ENCODE assay signal across 9 cellular contexts in genomic region chr19:19192910-19193423, GRCh38. TPM values are rescaled to one million over a fixed set of nuclear protein-coding genes. Genes with fewer than 3 reads are reported as not detected.
DNase-seq lines count a peak whose midpoint lies in the region; ATAC-seq and TF ChIP-seq lines count a peak whose summit lies in the region.
"Had no signal": no experiment of that assay in that cellular context is flagged by ENCODE, and none has a peak within 500 bp of the region (broad histone marks: within the 10 kb centered on the region; RNA-seq: fewer than 3 reads in every experiment).

No MANE protein-coding gene starts in this region.

- H3K4me1 Mint-ChIP-seq in endodermal cell, result peaks cover 8% of the 10 kb centered on the region

- no peaks in the 10 kb centered on the region for H3K9me2 ChIP-seq in OCI-LY1 (ENCODE audit: low read depth, low read length)

- H3K36me3 Mint-ChIP-seq in endodermal cell (ENCODE audit: low read depth), result peaks cover 27% of the 10 kb centered on the region

- H3F3A ChIP-seq in OCI-LY1 (ENCODE audit: insufficient read depth, low read length), result no peaks in the 10 kb centered on the region

- no peak overlapping the region for H2AFZ ChIP-seq in OCI-LY1 (ENCODE audit: low read length)
- peak overlapping the region; percentile 98 for H2AFZ ChIP-seq in osteoblast (ENCODE audit: low read length)

- peak overlapping the region; percentile 96 for H3K4me3 Mint-ChIP-seq in endodermal cell

- H3K36me3 ChIP-seq in OCI-LY1 (ENCODE audit: insufficient read depth, low read length) (peaks cover 26% of the 10 kb centered on the region), endodermal cell (ENCODE audit: control insufficient read depth, insufficient read depth, low read length) (peaks cover 8% of the 10 kb centered on the region), osteoblast (ENCODE audit: insufficient read depth, low read length) (peaks cover 6% of the 10 kb centered on the region)

- no peaks in the 10 kb centered on the region for H4K20me1 ChIP-seq in OCI-LY1 (ENCODE audit: insufficient read depth, low read length)
- H4K20me1 ChIP-seq in osteoblast (ENCODE audit: insufficient read depth, low read length), result peaks cover 9% of the 10 kb centered on the region

- H3K4me2 ChIP-seq in OCI-LY1 (ENCODE audit: low read length), result peak overlapping the region; percentile 61
- H3K4me2 ChIP-seq in osteoblast (ENCODE audit: insufficient read depth, low read length), result peak overlapping the region; percentile 98

- H3K27me3 ChIP-seq in OCI-LY1 (ENCODE audit: insufficient read depth, low read length) (no peaks in the 10 kb centered on the region), endodermal cell (ENCODE audit: control insufficient read depth, insufficient read depth, low read length, poor library complexity, severe bottlenecking) (no peaks in the 10 kb centered on the region), osteoblast (ENCODE audit: insufficient read depth, low read length) (no peaks in the 10 kb centered on the region)

- H3K27me3 Mint-ChIP-seq in endodermal cell (ENCODE audit: insufficient read depth), result no peaks in the 10 kb centered on the region

- H3K27ac Mint-ChIP-seq in endodermal cell, result peak overlapping the region; percentile 92

- H3K9me3 Mint-ChIP-seq in endodermal cell, result no peaks in the 10 kb centered on the region

- 7 to 11% methylated on average over 19 to 22 of the region's 22 CpGs for WGBS in endodermal cell (ENCODE audit: insufficient coverage in 1 of 2, insufficient read length in 1 of 2), 2 experiments

- DNase-seq in endodermal cell, result no peak
- DNase-seq in osteoblast (ENCODE audit: insufficient read length, low spot score, missing footprints), result peak; percentile 91
- DNase-seq in midbrain (lab: John Stamatoyannopoulos, UW), result no peak
- no peak for DNase-seq in GDM1 (lab: John Stamatoyannopoulos, UW)
- DNase-seq in NCI-H2171 (lab: John Stamatoyannopoulos, UW), result no peak

- TF ChIP-seq CTCF in OCI-LY1 (IDR thresholded peaks at IDR 0.05; ENCODE audit: low read length) (no peak), endodermal cell (conservative IDR thresholded peaks at IDR 0.05) (no peak), osteoblast (IDR thresholded peaks at IDR 0.05; ENCODE audit: extremely low read depth, low read depth, low read length) (no peak)

- ATAC-seq in GM18511 (IDR thresholded peaks at IDR 0.05; ENCODE audit: unreplicated experiment), result peak; percentile 8
- no peak for ATAC-seq in GM18502 (IDR thresholded peaks at IDR 0.05; ENCODE audit: poor library complexity, unreplicated experiment)

- H3K9ac ChIP-seq in OCI-LY1 (ENCODE audit: low read length) (peak overlapping the region; percentile 81), endodermal cell (ENCODE audit: extremely low read depth, low read length, poor library complexity, severe bottlenecking) (peak overlapping the region; percentile 91)

- H3K4me3 ChIP-seq in OCI-LY1 (ENCODE audit: low read depth, low read length, poor library complexity, severe bottlenecking) (peak overlapping the region; percentile 85), endodermal cell (ENCODE audit: low read length) (peak overlapping the region; percentile 99), osteoblast (ENCODE audit: insufficient read depth, low read length) (peak overlapping the region; percentile 91)

- H3K27ac ChIP-seq in OCI-LY1 (ENCODE audit: low read depth, low read length, poor library complexity, severe bottlenecking) (peak overlapping the region; percentile 52), endodermal cell (ENCODE audit: low read depth, low read length) (peak overlapping the region; percentile 44), osteoblast (ENCODE audit: low read depth, low read length) (peak overlapping the region; percentile 82)

- H3K4me1 ChIP-seq in OCI-LY1 (ENCODE audit: insufficient read depth, low read length, severe bottlenecking), result peaks cover 31% of the 10 kb centered on the region
- H3K4me1 ChIP-seq in endodermal cell (ENCODE audit: control insufficient read depth, insufficient read depth, low read length), result no peaks in the 10 kb centered on the region
- peaks cover 20% of the 10 kb centered on the region for H3K4me1 ChIP-seq in osteoblast (ENCODE audit: insufficient read depth, low read length)

- H3K9me3 ChIP-seq in OCI-LY1 (ENCODE audit: low read length) (no peaks in the 10 kb centered on the region), endodermal cell (ENCODE audit: control insufficient read depth, low read length) (no peaks in the 10 kb centered on the region), osteoblast (ENCODE audit: low read depth, low read length) (no peaks in the 10 kb centered on the region)

- H3K79me2 ChIP-seq in OCI-LY1 (ENCODE audit: insufficient read depth, low read length) (peaks cover 16% of the 10 kb centered on the region; the same call in 1 of the 2 replicates), osteoblast (ENCODE audit: insufficient read depth, low read length) (peaks cover 48% of the 10 kb centered on the region)

RNA-seq across cellular contexts. Expression of gene RFXANK, which starts 0.9 kb away (rescaled TPM):
- 100 to 1,000 TPM; 117 to 122 TPM for total RNA-seq in endodermal cell
- polyA plus RNA-seq in endodermal cell (2013, experiment 1 of 2), result 85.2 TPM
- polyA plus RNA-seq in endodermal cell (2013, experiment 2 of 2), result 71.0 TPM
- total RNA-seq in osteoblast, result 37.4 and 47.4 TPM in 2 replicates

RNA-seq across cellular contexts. Expression of gene BORCS8, which starts 1.0 kb away (rescaled TPM):
- total RNA-seq in endodermal cell (10 to 100 TPM; 22.6 to 34.3 TPM), osteoblast (16.2 and 17.4 TPM in 2 replicates)
- 18.4 TPM for polyA plus RNA-seq in endodermal cell (2013, experiment 1 of 2)
- 15.1 TPM for polyA plus RNA-seq in endodermal cell (2013, experiment 2 of 2)

RNA-seq across cellular contexts. Expression of gene NR2C2AP, which starts 10.2 kb away (rescaled TPM):
- 10 to 100 TPM; 14.7 to 17.2 TPM for total RNA-seq in endodermal cell
- 9.3 TPM for polyA plus RNA-seq in endodermal cell (2013, experiment 1 of 2)
- 9.3 TPM for polyA plus RNA-seq in endodermal cell (2013, experiment 2 of 2)
- total RNA-seq in osteoblast, result 6.2 and 6.5 TPM in 2 replicates

RNA-seq across cellular contexts. Expression of gene NCAN, which starts 18.8 kb away (rescaled TPM):
- 1 to 10 TPM in 1 of 2 donors, under 1 TPM in 1; 0.77 to 4.2 TPM for total RNA-seq in endodermal cell
- polyA plus RNA-seq in endodermal cell (2013, experiment 1 of 2), result 12.7 TPM
- 11.5 TPM for polyA plus RNA-seq in endodermal cell (2013, experiment 2 of 2)
- under 0.01 TPM in 1 of 2 replicates, not detected in the other for total RNA-seq in osteoblast
- total RNA-seq: subcutaneous adipose tissue had no signal

RNA-seq across cellular contexts. Expression of gene MEF2B, which starts 22.9 kb away (rescaled TPM):
- 1 to 10 TPM; 1.2 to 1.6 TPM for total RNA-seq in endodermal cell
- polyA plus RNA-seq in endodermal cell (2013, experiment 1 of 2), result 0.64 TPM
- polyA plus RNA-seq in endodermal cell (2013, experiment 2 of 2), result 0.99 TPM
- total RNA-seq in osteoblast, result 0.29 and 0.36 TPM in 2 replicates
